In genomic region chr4:39083164-39083563, GRCh38 we compare ENCODE assay signal across 19 cellular contexts. TPM values are rescaled to one million over a fixed set of nuclear protein-coding genes. Genes with fewer than 3 reads are reported as not detected.
DNase-seq lines count a peak whose midpoint lies in the region; ATAC-seq and TF ChIP-seq lines count a peak whose summit lies in the region.
"Had no signal": no experiment of that assay in that cellular context is flagged by ENCODE, and none has a peak within 500 bp of the region (broad histone marks: within the 10 kb centered on the region; RNA-seq: fewer than 3 reads in every experiment).

No MANE protein-coding gene starts in this region.

- no peak overlapping the region for H3K9ac ChIP-seq in GM23248

- TF ChIP-seq CTCF in cardiac fibroblast (IDR thresholded peaks at IDR 0.05; ENCODE audit: low read depth, low read length) = no peak

- H3K36me3 ChIP-seq in GM23248 (ENCODE audit: low read depth) = no peaks in the 10 kb centered on the region; the same call in 1 of the 2 replicates

- H3F3A ChIP-seq in GM23248 (ENCODE audit: insufficient read depth) = peaks cover 24% of the 10 kb centered on the region; the same call in 1 of the 2 replicates

- no peaks in the 10 kb centered on the region for H4K20me1 ChIP-seq in GM23248 (ENCODE audit: insufficient read depth)

- no peak overlapping the region; the same call in 1 of the 2 replicates for H3K27ac ChIP-seq in GM23248
- H3K27ac ChIP-seq: coronary artery, esophagus squamous epithelium, HL-60, left lung, skin epidermis, thyroid gland had no signal

- ATAC-seq in GM18873 (IDR thresholded peaks at IDR 0.05; ENCODE audit: low FRiP score, unreplicated experiment) = no peak
- ATAC-seq: activated T-helper 17 cell treated with anti-CD3 and anti-CD28 coated beads, Interleukin-2, amount 50 U/mL, for 72 hours; left lung; Panc1 had no signal

- H3K9me3 ChIP-seq in GM23248 (ENCODE audit: low read depth) = no peaks in the 10 kb centered on the region
- H3K9me3 ChIP-seq: esophagus squamous epithelium, left lung, thyroid gland had no signal

- H3K4me2 ChIP-seq in GM23248 (ENCODE audit: unreplicated experiment) = peak overlapping the region; percentile 17

- H3K9me2 ChIP-seq in GM23248 (ENCODE audit: insufficient read depth) = no peaks in the 10 kb centered on the region

- no peak overlapping the region for H2AFZ ChIP-seq in GM23248

- H3K4me3 ChIP-seq in GM23248 (no peak overlapping the region), cardiac fibroblast (replicated peaks in 1 of 2; ENCODE audit: low read depth in 2 of 2, low read length in 2 of 2) (no peak overlapping the region), skeletal muscle cell (ENCODE audit: low read depth, low read length) (no peak overlapping the region)
- H3K4me3 ChIP-seq: coronary artery, esophagus squamous epithelium, left lung, skin epidermis, thyroid gland had no signal

- DNase-seq in GM23248 (peak; percentile 71), NCI-H2227 (lab: John Stamatoyannopoulos, UW; ENCODE audit: unreplicated experiment) (peak; percentile 56), cardiac fibroblast (ENCODE audit: low read depth in 2 of 2) (peak; percentile 40 to 77), skeletal muscle cell (ENCODE audit: low read depth) (peak; percentile 9), germinal center (ENCODE audit: low spot score) (no peak), foreskin melanocyte (no peak)
- DNase-seq: activated CD8-positive, alpha-beta memory T cell treated with anti-CD3 and anti-CD28 coated beads for 24 hours; esophagus squamous epithelium; Kasumi-1; left lung; NCI-H187; NCI-H69; thyroid gland had no signal

- no peaks in the 10 kb centered on the region for H3K79me2 ChIP-seq in GM23248 (ENCODE audit: insufficient read depth)

- peaks cover 31% of the 10 kb centered on the region for H3K4me1 ChIP-seq in GM23248 (ENCODE audit: insufficient read depth)
- H3K4me1 ChIP-seq: esophagus squamous epithelium, left lung, thyroid gland had no signal

- in situ Hi-C loops in GM23248 (cut with MboI) = no loop called here

- no peaks in the 10 kb centered on the region for H3K27me3 ChIP-seq in GM23248 (replicated peaks; ENCODE audit: insufficient read depth)
- H3K27me3 ChIP-seq: esophagus squamous epithelium, left lung, thyroid gland had no signal

RNA-seq across cellular contexts. Expression of gene KLHL5, which starts 21.1 kb away (rescaled TPM):
- total RNA-seq in GM23248 (2014; rRNA removed; shearing (Covaris generic)) = 43.3 and 49.4 TPM in 2 replicates
- polyA plus RNA-seq in GM23248 (2016; fragmentation: Nextera tagmentation; extraction: Ambion mirVana) = 27.0 and 28.3 TPM in 2 replicates

RNA-seq across cellular contexts. Expression of gene TMEM156, which starts 51.0 kb away (rescaled TPM):
- not detected in 2 replicates for total RNA-seq in GM23248 (2014; rRNA removed; shearing (Covaris generic))
- 0.30 TPM in 1 of 2 replicates, not detected in the other for polyA plus RNA-seq in GM23248 (2016; fragmentation: Nextera tagmentation; extraction: Ambion mirVana)

Comparison
In these comparisons a context has a peak if more than half of its experiments do, and no peak if none do; other contexts are left out.
1. DNase-seq: peak in GM23248 (single experiment), NCI-H2227 (single experiment), cardiac fibroblast (2 of 2) and skeletal muscle cell (single experiment); none in germinal center (single experiment) and foreskin melanocyte (single experiment).